In the genomic region with DNA sequence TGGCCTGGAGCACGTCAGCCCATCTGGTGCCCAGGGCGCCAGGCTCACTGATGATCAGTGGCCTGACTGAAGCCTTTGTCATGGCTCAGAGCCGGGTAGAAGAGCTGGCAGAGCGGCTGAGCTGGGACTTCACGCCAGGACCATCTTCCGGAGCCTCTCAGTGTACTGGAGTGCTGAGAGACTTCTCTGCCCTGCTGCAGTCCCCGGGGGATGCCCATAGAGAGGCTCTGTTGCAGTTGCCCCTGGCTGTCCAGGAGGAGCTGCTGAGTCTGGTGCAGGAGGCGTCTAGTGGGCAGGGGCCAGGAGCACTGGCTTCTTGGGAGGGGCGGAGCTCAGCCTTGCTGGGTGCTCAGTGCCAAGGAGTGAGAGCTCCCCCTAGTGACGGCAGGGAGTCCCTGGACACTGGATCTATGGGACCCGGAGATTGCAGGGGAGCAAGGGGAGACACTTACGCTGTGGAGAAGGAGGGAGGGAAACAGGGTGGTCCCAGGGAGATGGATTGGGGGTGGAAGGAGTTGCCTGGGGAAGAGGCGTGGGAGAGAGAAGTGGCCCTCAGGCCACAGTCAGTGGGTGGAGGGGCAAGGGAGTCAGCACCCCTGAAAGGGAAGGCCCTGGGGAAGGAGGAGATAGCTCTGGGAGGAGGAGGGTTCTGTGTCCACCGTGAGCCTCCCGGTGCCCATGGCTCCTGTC, we compare ENCODE assay signal across 8 cellular contexts. TPM values are rescaled to one million over a fixed set of nuclear protein-coding genes. Genes with fewer than 3 reads are reported as not detected.
DNase-seq lines count a peak whose midpoint lies in the region; ATAC-seq and TF ChIP-seq lines count a peak whose summit lies in the region.

No MANE protein-coding gene starts in this region.

- in situ Hi-C loops in gastrocnemius medialis (cut with MboI; ENCODE audit: low sequenced_read_pairs in 4 of 4): loop anchor here (5.0 to 25.0 kb wide), 6 partner anchors 64 to 1119 kb away; a partner anchor contains a TSS

- no peak for TF ChIP-seq POLR2A in gastrocnemius medialis (IDR thresholded peaks at IDR 0.05)

- H3K36me3 ChIP-seq in gastrocnemius medialis: peaks cover 0 to 28% of the 10 kb centered on the region in 2 donors

- H3K4me3 ChIP-seq in gastrocnemius medialis: peak overlapping the region in 3 of 4 donors; percentile 62 to 81 (median 76)

- H3K27ac ChIP-seq in gastrocnemius medialis: peak overlapping the region; percentile 85 to 90 (median 86)

- H3K27me3 ChIP-seq in gastrocnemius medialis: no peaks in the 10 kb centered on the region

- peak; percentile 75 for DNase-seq in NK-92 treated with Interleukin-12 subunit alpha and Interleukin-12 subunit beta, amount 100 ng/mL, for 24 hours (lab: John Stamatoyannopoulos, UW)
- no peak for DNase-seq in NK-92 (lab: John Stamatoyannopoulos, UW; ENCODE audit: unreplicated experiment)
- DNase-seq in NCI-H187 treated with DMSO at 0.1 percent for 48 hours (lab: John Stamatoyannopoulos, UW): peak; percentile 27
- DNase-seq in T-helper 9 cell: peak; percentile 89
- DNase-seq in astrocyte of the hippocampus (ENCODE audit: low read depth, low spot score): peak; percentile 95
- DNase-seq in hippocampal formation (lab: John Stamatoyannopoulos, UW): peak; percentile 58 to 71
- peak; percentile 76 to 87 for DNase-seq in gastrocnemius medialis

- peak; percentile 79 to 92 (median 88) for TF ChIP-seq CTCF in gastrocnemius medialis (IDR thresholded peaks at IDR 0.05 in 4 of 5, conservative IDR thresholded peaks at IDR 0.05 in 1 of 5)

- H3K4me1 ChIP-seq in gastrocnemius medialis: peaks cover 19 to 22% of the 10 kb centered on the region in 2 donors

- no peaks in the 10 kb centered on the region for H3K9me3 ChIP-seq in gastrocnemius medialis

- intact Hi-C loops in gastrocnemius medialis (cut with DNase I; ENCODE audit: low total_unique reads): loop anchor here (1.0 to 10.0 kb wide), 4 partner anchors 65 to 877 kb away; a partner anchor contains a TSS

- ATAC-seq in HG02973 (IDR thresholded peaks at IDR 0.05; ENCODE audit: unreplicated experiment) (peak; percentile 48), gastrocnemius medialis (peak; percentile 51 to 70)

RNA-seq across cellular contexts. Expression of a gene that starts 2.0 kb away (rescaled TPM):
- total RNA-seq in gastrocnemius medialis: 10 to 100 TPM; 35.1 to 50.5 (median 44.7) TPM

RNA-seq across cellular contexts. Expression of a gene that starts 2.2 kb away (rescaled TPM):
- under 1 TPM in 3 of 4 donors, not detected in 1; 0.16 to 0.36 (median 0.24) TPM for total RNA-seq in gastrocnemius medialis

RNA-seq across cellular contexts. Expression of a gene that starts 10.9 kb away (rescaled TPM):
- 10 to 100 TPM; 21.7 to 51.4 (median 38.3) TPM for total RNA-seq in gastrocnemius medialis

RNA-seq across cellular contexts. Expression of a gene that starts 32.9 kb away (rescaled TPM):
- 1 to 10 TPM in 3 of 4 donors, under 1 TPM in 1; 0.87 to 3.7 (median 2.1) TPM for total RNA-seq in gastrocnemius medialis
